ENCODE assay signal across 11 cellular contexts in the genomic region with DNA sequence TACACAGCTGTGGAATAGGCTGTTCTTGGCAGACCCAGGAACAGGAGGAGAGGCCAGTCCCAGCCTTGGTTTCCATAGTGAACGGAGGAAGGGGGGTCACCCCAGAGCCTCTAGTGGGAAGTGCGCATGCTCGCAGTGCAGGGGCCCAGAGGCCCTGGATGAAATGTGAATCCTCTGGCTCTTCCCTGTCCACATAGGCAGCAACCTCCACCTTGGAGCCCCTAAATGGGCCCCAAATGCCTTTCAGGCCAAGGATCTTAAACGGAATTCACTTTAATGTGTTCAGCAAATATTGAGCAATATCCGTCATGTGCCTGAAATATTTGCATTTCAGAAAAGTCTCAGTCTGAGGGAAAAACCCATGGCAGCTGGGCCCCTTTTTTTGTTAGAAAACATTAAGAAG. TPM values are rescaled to one million over a fixed set of nuclear protein-coding genes. Genes with fewer than 3 reads are reported as not detected.
DNase-seq lines count a peak whose midpoint lies in the region; ATAC-seq and TF ChIP-seq lines count a peak whose summit lies in the region.
"Had no signal": no experiment of that assay in that cellular context is flagged by ENCODE, and none has a peak within 500 bp of the region (broad histone marks: within the 10 kb centered on the region; RNA-seq: fewer than 3 reads in every experiment).

No MANE protein-coding gene starts in this region.

- peak overlapping the region; percentile 20; the same call in 1 of the 2 replicates for H3K4me3 ChIP-seq in SK-N-MC
- H3K4me3 ChIP-seq in heart left ventricle, result no peak overlapping the region

- no peaks in the 10 kb centered on the region for H3K36me3 ChIP-seq in SK-N-MC (ENCODE audit: insufficient read depth, low read length)
- no peaks in the 10 kb centered on the region for H3K36me3 ChIP-seq in heart left ventricle
- H3K36me3 ChIP-seq: neutrophil had no signal

- WGBS in heart left ventricle, 4 donors, result 63 to 72% (median 68%) methylated on average over 5 of the region's 5 CpGs

- no peak overlapping the region for H3K27ac ChIP-seq in SK-N-MC
- H3K27ac ChIP-seq in heart left ventricle, result peak overlapping the region in 1 of 12 donors; percentile 22
- H3K27ac ChIP-seq: neutrophil had no signal

- DNase-seq in Ammon's horn (ENCODE audit: low spot score) (peak; percentile 79), SK-N-MC (ENCODE audit: low read depth, low spot score) (peak; percentile 34), heart left ventricle (peak; percentile 47 to 69 (median 57)), omental fat pad (ENCODE audit: low spot score) (no peak), NCI-H2029 treated with DMSO at 0.1 percent for 48 hours (lab: John Stamatoyannopoulos, UW) (no peak)
- DNase-seq in stimulated activated naive CD4-positive, alpha-beta T cell (lab: John Stamatoyannopoulos, UW), result no peak
- DNase-seq: COR-L47 had no signal

- H3K27me3 ChIP-seq in heart left ventricle, result no peaks in the 10 kb centered on the region

- no peaks in the 10 kb centered on the region for H3K9me3 ChIP-seq in SK-N-MC (ENCODE audit: low read depth, low read length)
- H3K9me3 ChIP-seq in heart left ventricle, result no peaks in the 10 kb centered on the region
- H3K9me3 ChIP-seq: neutrophil had no signal

- no peak for TF ChIP-seq POLR2A in heart left ventricle (IDR thresholded peaks at IDR 0.05)

- TF ChIP-seq CTCF in heart left ventricle (IDR thresholded peaks at IDR 0.05) (no peak), omental fat pad (IDR thresholded peaks at IDR 0.05) (no peak)

- peaks cover 0 to 8% (median 0%) of the 10 kb centered on the region in 12 donors for H3K4me1 ChIP-seq in heart left ventricle

- intact Hi-C loops in heart left ventricle (cut with DNase I), result loop anchor here in 1 of 10 donors (5.0 kb wide), 1 partner anchor 48 kb away; no protein-coding TSS in a partner anchor

- H3K9ac ChIP-seq in SK-N-MC (ENCODE audit: insufficient read length), result no peak overlapping the region

- peak; percentile 84 to 92 (median 85) for ATAC-seq in heart left ventricle
- peak; percentile 85 for ATAC-seq in omental fat pad (ENCODE audit: low FRiP score)
- ATAC-seq in HG02610 (IDR thresholded peaks at IDR 0.05; ENCODE audit: unreplicated experiment), result no peak
- no peak for ATAC-seq in HG03175 (IDR thresholded peaks at IDR 0.05; ENCODE audit: unreplicated experiment)

RNA-seq across cellular contexts. Expression of gene NDN, which starts 3.3 kb away (rescaled TPM):
- total RNA-seq in heart left ventricle, result 10 to 100 TPM; 26.8 to 79.2 (median 47.9) TPM
- 10 to 100 TPM; 12.2 to 22.2 TPM for polyA plus RNA-seq in heart left ventricle
- 100 to 1,000 TPM in 2 of 4 donors, 10 to 100 TPM in 2; 83.0 to 135 (median 107) TPM for total RNA-seq in omental fat pad

RNA-seq across cellular contexts. Expression of gene MAGEL2, which starts 42.8 kb away (rescaled TPM):
- total RNA-seq in heart left ventricle (under 1 TPM in 6 of 9 donors, not detected in 3; 0.05 to 0.27 (median 0.11) TPM), omental fat pad (under 1 TPM; 0.09 to 0.79 (median 0.71) TPM)
- under 1 TPM in 1 of 2 donors, not detected in 1; 0.04 TPM for polyA plus RNA-seq in heart left ventricle
- total RNA-seq: activated CD8-positive, alpha-beta memory T cell treated with anti-CD3 and anti-CD28 coated beads for 36 hours had no signal

Comparison
In these comparisons a context has a peak if more than half of its experiments do, and no peak if none do; other contexts are left out.
1. DNase-seq: peak in Ammon's horn (single experiment), SK-N-MC (single experiment) and heart left ventricle (5 of 5); none in omental fat pad (single experiment), NCI-H2029 treated with DMSO at 0.1 percent for 48 hours (single experiment) and stimulated activated naive CD4-positive, alpha-beta T cell (0 of 6).
2. ATAC-seq: peak in heart left ventricle (4 of 4) and omental fat pad (single experiment); none in HG02610 (single experiment) and HG03175 (single experiment).